8 cellular contexts compared by ENCODE assay signal in the genomic region with DNA sequence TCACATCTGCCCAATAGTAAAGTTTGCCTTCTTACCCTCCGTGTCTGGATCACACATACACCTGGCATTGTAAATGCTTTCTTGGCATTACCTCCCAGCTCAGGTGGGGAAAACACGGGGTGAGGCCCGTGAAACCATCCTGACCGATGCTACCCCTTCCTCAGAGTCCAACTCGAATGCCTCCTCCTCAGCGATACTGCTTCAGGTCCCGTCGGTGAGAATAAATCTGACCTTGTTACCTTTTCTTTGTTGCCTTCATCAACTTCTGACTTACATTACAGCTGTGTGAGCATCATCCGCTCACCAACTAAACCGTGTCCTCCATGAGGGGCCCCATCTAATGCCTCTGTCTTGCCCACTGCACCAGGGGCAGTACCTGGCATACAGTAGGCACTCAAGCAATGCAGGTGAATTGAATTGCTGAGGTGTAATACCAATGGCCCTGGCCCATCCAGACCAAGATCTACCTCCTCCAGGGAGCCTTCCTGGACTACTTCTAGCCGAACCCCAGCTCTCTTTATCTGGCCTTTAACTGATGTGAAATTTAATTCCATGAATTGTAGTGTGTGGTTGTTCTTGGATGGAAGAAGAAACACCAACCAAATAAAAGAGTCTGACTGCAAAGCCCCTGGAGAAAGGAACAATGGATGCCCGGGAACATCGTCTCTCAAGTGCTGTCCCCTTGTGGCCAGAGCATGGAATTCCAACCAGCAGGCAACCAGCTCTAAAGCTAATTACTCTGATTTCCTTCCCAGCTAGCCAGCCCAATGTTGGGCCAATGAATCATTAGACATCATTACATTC.
A peak's percentile ranks its signal among the peaks of the same experiment; 100 is the strongest.
DNase-seq lines count a peak whose midpoint lies in the region; ATAC-seq and TF ChIP-seq lines count a peak whose summit lies in the region.

No MANE protein-coding gene starts in this region.

- H3K4me1 ChIP-seq in psoas muscle: no peaks in the 10 kb centered on the region

- no peak overlapping the region for H3K27ac ChIP-seq in psoas muscle

- TF ChIP-seq CTCF in LNCaP clone FGC (IDR thresholded peaks at IDR 0.05; ENCODE audit: control insufficient read depth, extremely low read depth, insufficient read depth) (peak; percentile 91), foreskin fibroblast (IDR thresholded peaks at IDR 0.05; ENCODE audit: low read depth, low read length) (peak; percentile 93), psoas muscle (IDR thresholded peaks at IDR 0.05) (peak; percentile 73)

- ATAC-seq in psoas muscle (no peak), GM19452 (IDR thresholded peaks at IDR 0.05; ENCODE audit: unreplicated experiment) (no peak), GM18511 (IDR thresholded peaks at IDR 0.05; ENCODE audit: unreplicated experiment) (no peak)

- 76 to 80% (median 79%) methylated on average over 13 of the region's 13 CpGs for WGBS in psoas muscle, 3 donors

- DNase-seq in SIG-M5 treated with dmso at 0.1 percent for 504 hours (lab: John Stamatoyannopoulos, UW; ENCODE audit: unreplicated experiment) (peak; percentile 48), SIG-M5 (lab: John Stamatoyannopoulos, UW) (no peak), LNCaP clone FGC (ENCODE audit: low read depth) (peak; percentile 8), SK-N-DZ (ENCODE audit: low spot score) (peak; percentile 37), foreskin fibroblast (peak in 1 of 2 donors; percentile 71), psoas muscle (no peak)

- no peaks in the 10 kb centered on the region for H3K9me3 ChIP-seq in psoas muscle

- no peaks in the 10 kb centered on the region for H3K36me3 ChIP-seq in psoas muscle (ENCODE audit: insufficient read depth in 1 of 2, low read depth in 1 of 2)

- no peak overlapping the region for H3K4me3 ChIP-seq in LNCaP clone FGC (ENCODE audit: low read depth, low read length)
- no peak overlapping the region for H3K4me3 ChIP-seq in foreskin fibroblast (ENCODE audit: low read depth in 1 of 2, low read length in 2 of 2)
- no peak overlapping the region for H3K4me3 ChIP-seq in psoas muscle

- no peaks in the 10 kb centered on the region for H3K27me3 ChIP-seq in psoas muscle (ENCODE audit: insufficient read depth in 3 of 3, low read length in 2 of 3)

- intact Hi-C loops in psoas muscle (cut with DNase I): loop anchor here (2.0 to 10.0 kb wide), 2 partner anchors 432 kb away; no protein-coding TSS in a partner anchor

Comparison
In these comparisons a context has a peak if more than half of its experiments do, and no peak if none do; other contexts are left out.
1. DNase-seq: peak in SIG-M5 treated with dmso at 0.1 percent for 504 hours (single experiment), LNCaP clone FGC (single experiment) and SK-N-DZ (single experiment); none in SIG-M5 (single experiment) and psoas muscle (0 of 2).
2. Peak in every context shown above with its lines, with median percentiles within 50 percentile points of each other: CTCF ChIP-seq.